In the genomic region with DNA sequence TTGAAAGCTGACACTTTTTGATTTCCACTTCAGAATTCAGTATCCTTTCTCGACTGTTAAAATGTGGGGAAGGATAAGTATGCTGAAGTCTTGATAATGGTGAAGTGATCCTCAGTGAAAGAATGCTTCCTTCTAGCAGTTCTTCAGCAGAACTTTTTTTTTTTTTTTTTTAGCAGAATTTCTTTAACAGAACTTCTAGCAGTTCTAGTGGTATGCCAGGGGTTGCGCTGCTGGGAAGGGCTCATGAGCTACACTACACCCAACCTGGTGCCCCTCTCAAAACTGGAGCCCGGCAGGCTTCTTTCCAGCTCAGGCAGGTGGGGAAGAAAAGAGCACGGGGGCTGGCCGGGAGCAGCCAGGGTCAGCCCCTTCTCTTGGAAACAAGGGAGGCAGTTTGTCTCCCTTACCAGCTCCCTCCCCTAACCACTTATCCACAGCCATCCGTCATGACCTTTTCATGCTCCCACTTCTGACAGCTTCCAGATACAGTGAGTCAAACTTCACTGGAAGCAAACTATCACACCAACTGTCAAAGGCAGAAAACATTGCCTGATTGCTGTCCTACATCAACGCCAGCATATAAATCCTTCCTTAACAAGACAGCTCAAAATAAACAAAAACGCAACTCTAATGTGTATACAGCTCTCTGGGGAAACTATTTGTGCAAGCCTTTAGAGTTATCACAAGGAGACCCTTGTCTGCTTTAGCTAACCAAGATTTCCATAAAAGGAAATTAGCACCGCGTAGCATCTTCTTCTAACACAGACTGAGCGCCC, we compare ENCODE assay signal across 10 cellular contexts.
DNase-seq lines count a peak whose midpoint lies in the region; ATAC-seq and TF ChIP-seq lines count a peak whose summit lies in the region.
"Had no signal": no experiment of that assay in that cellular context is flagged by ENCODE, and none has a peak within 500 bp of the region (broad histone marks: within the 10 kb centered on the region; RNA-seq: fewer than 3 reads in every experiment).

No MANE protein-coding gene starts in this region.

- no peak for TF ChIP-seq POLR2A in thyroid gland (IDR thresholded peaks at IDR 0.05)

- peak overlapping the region in 2 of 3 donors; percentile 45 to 47 for H3K27ac ChIP-seq in thyroid gland

- ATAC-seq in HG03108 (IDR thresholded peaks at IDR 0.05; ENCODE audit: unreplicated experiment), result no peak
- no peak for ATAC-seq in GM21360 (IDR thresholded peaks at IDR 0.05; ENCODE audit: unreplicated experiment)
- ATAC-seq: stimulated activated naive CD8-positive, alpha-beta T cell treated with anti-CD3 and anti-CD28 coated beads, Interleukin-15, Interleukin-2, amounts not matched to agents 100 U/mL and 50 U/mL, for 24 hours had no signal

- BruUV-seq in Calu3 (replicated peaks; lab: Mats Ljungman, UMichigan), result no TSS peak

- no peaks in the 10 kb centered on the region for H3K36me3 Mint-ChIP-seq in Calu3 (ENCODE audit: insufficient read depth, unreplicated experiment)

- no peak overlapping the region for H3K4me3 ChIP-seq in astrocyte of the spinal cord (ENCODE audit: low read depth, low read length)
- H3K4me3 ChIP-seq in thyroid gland (replicated peaks in 1 of 3), result no peak overlapping the region

- intact Hi-C loops in thyroid gland (cut with DNase I), result no loop called here
- intact Hi-C loops in Calu3 (cut with micrococcal nuclease; ENCODE audit: unreplicated experiment), result no loop called here

- in situ Hi-C loops in astrocyte of the spinal cord (cut with HindIII; ENCODE audit: low sequenced_read_pairs), result no loop called here

- peaks cover 8% of the 10 kb centered on the region for H3K4me1 Mint-ChIP-seq in Calu3 (ENCODE audit: low read depth, unreplicated experiment)
- H3K4me1 Mint-ChIP-seq: activated naive CD8-positive, alpha-beta T cell treated with anti-CD3 and anti-CD28 coated beads, Interleukin-2, amount 10 ng/mL, durations not matched to agents 7 days and 5 days had no signal

- H3K27ac Mint-ChIP-seq in Calu3 (ENCODE audit: unreplicated experiment), result no peak overlapping the region
- H3K27ac Mint-ChIP-seq: activated naive CD8-positive, alpha-beta T cell treated with anti-CD3 and anti-CD28 coated beads, Interleukin-2, amount 10 ng/mL, durations not matched to agents 7 days and 5 days had no signal

- no peaks in the 10 kb centered on the region for H3K36me3 ChIP-seq in thyroid gland

- DNase-seq in M059J (ENCODE audit: low read depth) (peak; percentile 93), astrocyte of the spinal cord (ENCODE audit: low read depth, low spot score) (peak; percentile 59), kidney glomerular epithelial cell (lab: John Stamatoyannopoulos, UW) (peak; percentile 15), thyroid gland (peak; percentile 59 to 62), Calu3 (no peak)
- no peak for DNase-seq in stimulated activated CD4-positive, alpha-beta T cell treated with anti-CD3 and anti-CD28 coated beads, Interleukin-2, amount 100 ng/mL, for 24 hours
- DNase-seq: activated naive CD8-positive, alpha-beta T cell treated with anti-CD3 and anti-CD28 coated beads, Interleukin-2, amount 10 ng/mL, durations not matched to agents 7 days and 5 days; stimulated activated naive CD8-positive, alpha-beta T cell treated with anti-CD3 and anti-CD28 coated beads, Interleukin-15, Interleukin-2, amounts not matched to agents 100 U/mL and 50 U/mL, for 24 hours had no signal

- H3K9me3 ChIP-seq in thyroid gland, result no peaks in the 10 kb centered on the region

- peaks cover 28 to 32% of the 10 kb centered on the region in 2 donors for H3K4me1 ChIP-seq in thyroid gland

- H3K4me3 Mint-ChIP-seq in Calu3 (ENCODE audit: low read depth, unreplicated experiment), result no peak overlapping the region
- H3K4me3 Mint-ChIP-seq: activated naive CD8-positive, alpha-beta T cell treated with anti-CD3 and anti-CD28 coated beads, Interleukin-2, amount 10 ng/mL, durations not matched to agents 7 days and 5 days had no signal

- no peaks in the 10 kb centered on the region for H3K27me3 ChIP-seq in thyroid gland

- H3K27me3 Mint-ChIP-seq in Calu3 (ENCODE audit: unreplicated experiment), result no peaks in the 10 kb centered on the region
- H3K27me3 Mint-ChIP-seq: activated naive CD8-positive, alpha-beta T cell treated with anti-CD3 and anti-CD28 coated beads, Interleukin-2, amount 10 ng/mL, durations not matched to agents 7 days and 5 days had no signal

- TF ChIP-seq CTCF in astrocyte of the spinal cord (IDR thresholded peaks at IDR 0.05; ENCODE audit: low read depth, low read length) (peak; percentile 22), thyroid gland (IDR thresholded peaks at IDR 0.05) (peak in 2 of 6 experiments; percentile 23 to 27), Calu3 (IDR thresholded peaks at IDR 0.05; ENCODE audit: unreplicated experiment) (no peak)

- CTCF ChIA-PET in Calu3 (lab: Charles Lee), result no interaction called here

- WGBS in thyroid gland, 2 donors, result 23 to 27% methylated on average over 11 of the region's 11 CpGs

- no peaks in the 10 kb centered on the region for H3K9me3 Mint-ChIP-seq in Calu3 (ENCODE audit: low read depth, unreplicated experiment)
- H3K9me3 Mint-ChIP-seq: activated naive CD8-positive, alpha-beta T cell treated with anti-CD3 and anti-CD28 coated beads, Interleukin-2, amount 10 ng/mL, durations not matched to agents 7 days and 5 days had no signal

Comparison
In these comparisons a context has a peak if more than half of its experiments do, and no peak if none do; other contexts are left out.
1. DNase-seq: peak in M059J (single experiment), astrocyte of the spinal cord (single experiment), kidney glomerular epithelial cell (single experiment) and thyroid gland (2 of 2); none in stimulated activated CD4-positive, alpha-beta T cell treated with anti-CD3 and anti-CD28 coated beads, Interleukin-2, amount 100 ng/mL, for 24 hours (0 of 2) and Calu3 (single experiment).